18 cellular contexts compared by ENCODE assay signal in the genomic region with DNA sequence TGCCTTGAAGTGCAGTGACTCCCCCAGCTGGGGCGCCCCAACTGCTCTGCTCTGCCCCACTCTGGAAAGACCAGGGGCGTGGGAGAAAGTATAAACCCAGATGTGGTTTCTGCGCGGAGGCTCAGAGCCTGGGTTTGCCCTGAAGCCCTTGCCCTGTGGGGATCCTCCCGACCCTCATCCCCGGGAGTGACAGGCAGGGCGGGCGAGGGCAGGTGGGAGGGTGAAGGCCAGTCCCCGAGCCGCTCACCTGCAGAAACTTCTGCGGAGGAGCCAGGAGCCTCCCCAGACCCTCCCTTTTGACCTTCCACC. TPM values are rescaled to one million over a fixed set of nuclear protein-coding genes. Genes with fewer than 3 reads are reported as not detected.
DNase-seq lines count a peak whose midpoint lies in the region; ATAC-seq and TF ChIP-seq lines count a peak whose summit lies in the region.
"Had no signal": no experiment of that assay in that cellular context is flagged by ENCODE, and none has a peak within 500 bp of the region (broad histone marks: within the 10 kb centered on the region; RNA-seq: fewer than 3 reads in every experiment).

No MANE protein-coding gene starts in this region.

- no peaks in the 10 kb centered on the region for H3K36me3 Mint-ChIP-seq in activated naive CD4-positive, alpha-beta T cell treated with anti-CD3 and anti-CD28 coated beads for 36 hours (ENCODE audit: low read depth)
- H3K36me3 Mint-ChIP-seq in natural killer cell treated with Interleukin-12 subunit alpha and Interleukin-12 subunit beta and Interleukin-15 and Interleukin-18, amount 100 ng/mL, for 72 hours = no peaks in the 10 kb centered on the region
- no peaks in the 10 kb centered on the region for H3K36me3 Mint-ChIP-seq in natural killer cell
- H3K36me3 Mint-ChIP-seq in activated CD4-positive, alpha-beta T cell treated with anti-CD3 and anti-CD28 coated beads for 36 hours (ENCODE audit: low read depth) = no peaks in the 10 kb centered on the region
- H3K36me3 Mint-ChIP-seq: CD4-positive, CD25-positive, alpha-beta regulatory T cell; CD8-positive, alpha-beta T cell had no signal

- no peak overlapping the region for H3K27ac ChIP-seq in RWPE2 (ENCODE audit: poor library complexity, severe bottlenecking)
- H3K27ac ChIP-seq: 22Rv1, BLaER1, C4-2B had no signal

- TF ChIP-seq CTCF in natural killer cell (IDR thresholded peaks at IDR 0.05) = no peak
- no peak for TF ChIP-seq CTCF in RWPE2 (IDR thresholded peaks at IDR 0.05; ENCODE audit: poor library complexity, severe bottlenecking)

- no peaks in the 10 kb centered on the region for H3K36me3 ChIP-seq in RWPE2 (ENCODE audit: low read depth)
- H3K36me3 ChIP-seq: BLaER1 had no signal

- DNase-seq in activated naive CD4-positive, alpha-beta T cell treated with anti-CD3 and anti-CD28 coated beads, Interleukin-2, amount 50 U/mL, for 16 hours = peak; percentile 8
- no peak for DNase-seq in activated naive CD4-positive, alpha-beta T cell treated with anti-CD3 and anti-CD28 coated beads for 36 hours
- DNase-seq in natural killer cell treated with Interleukin-12 subunit alpha and Interleukin-12 subunit beta and Interleukin-15 and Interleukin-18, amount 100 ng/mL, for 72 hours (ENCODE audit: low spot score) = peak; percentile 44
- DNase-seq in natural killer cell = no peak
- peak; percentile 42 for DNase-seq in RWPE2 (ENCODE audit: low spot score)
- DNase-seq in activated CD4-positive, alpha-beta T cell treated with anti-CD3 and anti-CD28 coated beads for 36 hours = no peak
- DNase-seq: Caco-2; CD8-positive, alpha-beta T cell; DND-41; HCEC 1CT had no signal

- H3K27me3 ChIP-seq in RWPE2 (ENCODE audit: insufficient read depth, poor library complexity, severe bottlenecking) = peaks cover 33% of the 10 kb centered on the region

- POLR2A ChIA-PET in activated CD4-positive, alpha-beta T cell treated with anti-CD3 and anti-CD28 coated beads for 36 hours (lab: Charles Lee) = no interaction called here

- ATAC-seq in natural killer cell treated with Interleukin-12 subunit alpha and Interleukin-12 subunit beta and Interleukin-15 and Interleukin-18, amount 100 ng/mL, for 72 hours = no peak
- ATAC-seq in natural killer cell (no peak), RWPE2 (ENCODE audit: low read depth) (no peak), GM21367 (IDR thresholded peaks at IDR 0.05; ENCODE audit: unreplicated experiment) (no peak)
- no peak for ATAC-seq in activated CD4-positive, alpha-beta T cell treated with anti-CD3 and anti-CD28 coated beads for 36 hours
- ATAC-seq: CD8-positive, alpha-beta T cell had no signal

- intact Hi-C loops in activated naive CD4-positive, alpha-beta T cell treated with anti-CD3 and anti-CD28 coated beads for 36 hours (cut with micrococcal nuclease) = no loop called here
- intact Hi-C loops in natural killer cell (cut with micrococcal nuclease) = no loop called here
- intact Hi-C loops in activated CD4-positive, alpha-beta T cell treated with anti-CD3 and anti-CD28 coated beads for 36 hours (cut with DNase I, micrococcal nuclease) = no loop called here

- CTCF ChIA-PET in activated naive CD4-positive, alpha-beta T cell treated with anti-CD3 and anti-CD28 coated beads for 36 hours (lab: Charles Lee) = no interaction called here
- CTCF ChIA-PET in activated CD4-positive, alpha-beta T cell treated with anti-CD3 and anti-CD28 coated beads for 36 hours (lab: Charles Lee) = no interaction called here

- no peaks in the 10 kb centered on the region for H3K9me3 ChIP-seq in RWPE2 (ENCODE audit: severe bottlenecking)
- H3K9me3 ChIP-seq: BLaER1, Caco-2 had no signal

- no peak overlapping the region for H3K27ac Mint-ChIP-seq in activated naive CD4-positive, alpha-beta T cell treated with anti-CD3 and anti-CD28 coated beads for 36 hours
- no peak overlapping the region for H3K27ac Mint-ChIP-seq in natural killer cell treated with Interleukin-12 subunit alpha and Interleukin-12 subunit beta and Interleukin-15 and Interleukin-18, amount 100 ng/mL, for 72 hours
- no peak overlapping the region for H3K27ac Mint-ChIP-seq in natural killer cell
- H3K27ac Mint-ChIP-seq in activated CD4-positive, alpha-beta T cell treated with anti-CD3 and anti-CD28 coated beads for 36 hours = no peak overlapping the region
- H3K27ac Mint-ChIP-seq: B cell; CD4-positive, CD25-positive, alpha-beta regulatory T cell; CD8-positive, alpha-beta T cell had no signal

- no peak overlapping the region for H3K4me3 ChIP-seq in RWPE2 (ENCODE audit: severe bottlenecking)

- H3K4me1 ChIP-seq in RWPE2 (ENCODE audit: insufficient read depth, poor library complexity, severe bottlenecking) = no peaks in the 10 kb centered on the region
- H3K4me1 ChIP-seq: Caco-2 had no signal

- H3K4me3 Mint-ChIP-seq in activated naive CD4-positive, alpha-beta T cell treated with anti-CD3 and anti-CD28 coated beads for 36 hours = no peak overlapping the region
- H3K4me3 Mint-ChIP-seq in natural killer cell treated with Interleukin-12 subunit alpha and Interleukin-12 subunit beta and Interleukin-15 and Interleukin-18, amount 100 ng/mL, for 72 hours = no peak overlapping the region
- H3K4me3 Mint-ChIP-seq in natural killer cell = no peak overlapping the region
- no peak overlapping the region for H3K4me3 Mint-ChIP-seq in activated CD4-positive, alpha-beta T cell treated with anti-CD3 and anti-CD28 coated beads for 36 hours
- H3K4me3 Mint-ChIP-seq: CD8-positive, alpha-beta T cell had no signal

- H3K4me1 Mint-ChIP-seq in activated naive CD4-positive, alpha-beta T cell treated with anti-CD3 and anti-CD28 coated beads for 36 hours (ENCODE audit: low read depth) = peaks cover 5% of the 10 kb centered on the region
- peaks cover 5 to 6% of the 10 kb centered on the region in 2 donors for H3K4me1 Mint-ChIP-seq in natural killer cell treated with Interleukin-12 subunit alpha and Interleukin-12 subunit beta and Interleukin-15 and Interleukin-18, amount 100 ng/mL, for 72 hours (ENCODE audit: low read depth in 2 of 2)
- peaks cover 5 to 6% of the 10 kb centered on the region in 2 donors for H3K4me1 Mint-ChIP-seq in natural killer cell
- peaks cover 5% of the 10 kb centered on the region for H3K4me1 Mint-ChIP-seq in activated CD4-positive, alpha-beta T cell treated with anti-CD3 and anti-CD28 coated beads for 36 hours

- peaks cover 17% of the 10 kb centered on the region for H3K27me3 Mint-ChIP-seq in activated naive CD4-positive, alpha-beta T cell treated with anti-CD3 and anti-CD28 coated beads for 36 hours (ENCODE audit: low read depth)
- peaks cover 0 to 13% of the 10 kb centered on the region in 2 donors for H3K27me3 Mint-ChIP-seq in natural killer cell treated with Interleukin-12 subunit alpha and Interleukin-12 subunit beta and Interleukin-15 and Interleukin-18, amount 100 ng/mL, for 72 hours
- H3K27me3 Mint-ChIP-seq in natural killer cell (ENCODE audit: low read depth in 2 of 2) = peaks cover 8 to 19% of the 10 kb centered on the region in 2 donors
- peaks cover 19% of the 10 kb centered on the region for H3K27me3 Mint-ChIP-seq in activated CD4-positive, alpha-beta T cell treated with anti-CD3 and anti-CD28 coated beads for 36 hours

- H3K9me3 Mint-ChIP-seq in activated naive CD4-positive, alpha-beta T cell treated with anti-CD3 and anti-CD28 coated beads for 36 hours = peaks cover 5% of the 10 kb centered on the region
- H3K9me3 Mint-ChIP-seq in natural killer cell treated with Interleukin-12 subunit alpha and Interleukin-12 subunit beta and Interleukin-15 and Interleukin-18, amount 100 ng/mL, for 72 hours = peaks cover 6% of the 10 kb centered on the region
- no peaks in the 10 kb centered on the region for H3K9me3 Mint-ChIP-seq in natural killer cell
- peaks cover 6% of the 10 kb centered on the region for H3K9me3 Mint-ChIP-seq in activated CD4-positive, alpha-beta T cell treated with anti-CD3 and anti-CD28 coated beads for 36 hours (ENCODE audit: low read depth)
- H3K9me3 Mint-ChIP-seq: CD8-positive, alpha-beta T cell had no signal

RNA-seq across cellular contexts. Expression of a gene that starts 3.8 kb away (rescaled TPM):
- not detected for total RNA-seq in activated naive CD4-positive, alpha-beta T cell treated with anti-CD3 and anti-CD28 coated beads for 36 hours
- not detected for total RNA-seq in natural killer cell treated with Interleukin-12 subunit alpha and Interleukin-12 subunit beta and Interleukin-15 and Interleukin-18, amount 100 ng/mL, for 72 hours
- total RNA-seq in natural killer cell = 1 to 10 TPM in 1 of 3 donors, not detected in 2; 3.2 TPM
- not detected for total RNA-seq in activated CD4-positive, alpha-beta T cell treated with anti-CD3 and anti-CD28 coated beads for 36 hours
- total RNA-seq: B cell; Caco-2; CD4-positive, CD25-positive, alpha-beta regulatory T cell; CD8-positive, alpha-beta T cell; H1; H7 had no signal

RNA-seq across cellular contexts. Expression of a gene that starts 19.2 kb away (rescaled TPM):
- total RNA-seq in activated naive CD4-positive, alpha-beta T cell treated with anti-CD3 and anti-CD28 coated beads for 36 hours = not detected
- 1 to 10 TPM in 1 of 2 donors, not detected in 1; 6.6 TPM for total RNA-seq in natural killer cell treated with Interleukin-12 subunit alpha and Interleukin-12 subunit beta and Interleukin-15 and Interleukin-18, amount 100 ng/mL, for 72 hours
- total RNA-seq in natural killer cell = 10 to 100 TPM in 1 of 3 donors, under 1 TPM in 1, not detected in 1; 0.82 to 13.4 TPM
- not detected for total RNA-seq in activated CD4-positive, alpha-beta T cell treated with anti-CD3 and anti-CD28 coated beads for 36 hours
- total RNA-seq: B cell; Caco-2; CD4-positive, CD25-positive, alpha-beta regulatory T cell; CD8-positive, alpha-beta T cell; H1; H7 had no signal

RNA-seq across cellular contexts. Expression of a gene that starts 29.7 kb away (rescaled TPM):
- total RNA-seq in activated naive CD4-positive, alpha-beta T cell treated with anti-CD3 and anti-CD28 coated beads for 36 hours = not detected
- 1 to 10 TPM in 1 of 2 donors, not detected in 1; 1.0 TPM for total RNA-seq in natural killer cell treated with Interleukin-12 subunit alpha and Interleukin-12 subunit beta and Interleukin-15 and Interleukin-18, amount 100 ng/mL, for 72 hours
- 10 to 100 TPM in 1 of 3 donors, not detected in 2; 12.6 TPM for total RNA-seq in natural killer cell
- total RNA-seq in activated CD4-positive, alpha-beta T cell treated with anti-CD3 and anti-CD28 coated beads for 36 hours = not detected
- total RNA-seq: B cell; Caco-2; CD4-positive, CD25-positive, alpha-beta regulatory T cell; CD8-positive, alpha-beta T cell; H1; H7 had no signal

RNA-seq across cellular contexts. Expression of a gene that starts 34.6 kb away (rescaled TPM):
- not detected for total RNA-seq in activated naive CD4-positive, alpha-beta T cell treated with anti-CD3 and anti-CD28 coated beads for 36 hours
- total RNA-seq in natural killer cell treated with Interleukin-12 subunit alpha and Interleukin-12 subunit beta and Interleukin-15 and Interleukin-18, amount 100 ng/mL, for 72 hours = 1 to 10 TPM in 1 of 2 donors, not detected in 1; 1.3 TPM
- total RNA-seq in natural killer cell = under 1 TPM in 1 of 3 donors, not detected in 2; 0.40 TPM
- not detected for total RNA-seq in activated CD4-positive, alpha-beta T cell treated with anti-CD3 and anti-CD28 coated beads for 36 hours
- total RNA-seq: B cell; Caco-2; CD4-positive, CD25-positive, alpha-beta regulatory T cell; CD8-positive, alpha-beta T cell; H1; H7 had no signal

RNA-seq across cellular contexts. Expression of a gene that starts 49.7 kb away (rescaled TPM):
- 100 to 1,000 TPM; 273 to 297 TPM for total RNA-seq in activated naive CD4-positive, alpha-beta T cell treated with anti-CD3 and anti-CD28 coated beads for 36 hours
- 100 to 1,000 TPM; 202 to 246 TPM for total RNA-seq in natural killer cell treated with Interleukin-12 subunit alpha and Interleukin-12 subunit beta and Interleukin-15 and Interleukin-18, amount 100 ng/mL, for 72 hours
- 100 to 1,000 TPM; 367 to 412 (median 383) TPM for total RNA-seq in natural killer cell
- 100 to 1,000 TPM; 251 to 358 TPM for total RNA-seq in activated CD4-positive, alpha-beta T cell treated with anti-CD3 and anti-CD28 coated beads for 36 hours

Comparison
In these comparisons a context has a peak if more than half of its experiments do, and no peak if none do; other contexts are left out.
1. DNase-seq: peak in activated naive CD4-positive, alpha-beta T cell treated with anti-CD3 and anti-CD28 coated beads, Interleukin-2, amount 50 U/mL, for 16 hours (single experiment), natural killer cell treated with Interleukin-12 subunit alpha and Interleukin-12 subunit beta and Interleukin-15 and Interleukin-18, amount 100 ng/mL, for 72 hours (single experiment) and RWPE2 (single experiment); none in activated naive CD4-positive, alpha-beta T cell treated with anti-CD3 and anti-CD28 coated beads for 36 hours (single experiment), natural killer cell (single experiment) and activated CD4-positive, alpha-beta T cell treated with anti-CD3 and anti-CD28 coated beads for 36 hours (single experiment).